ENCODE assay signal across 1 cellular context in genomic region chr13:43487885-43488284, GRCh38.
TF ChIP-seq lines count a peak whose summit lies in the region.

No MANE protein-coding gene starts in this region.

TF ChIP-seq in SK-N-SH, 30 proteins besides CTCF, POLR2A, EP300 and RAD21 (continued from another document):
- no peak for TF ChIP-seq TEAD4 (IDR thresholded peaks at IDR 0.05; ENCODE audit: borderline replicate concordance, insufficient read depth)
- TF ChIP-seq USF1 (IDR thresholded peaks at IDR 0.05; ENCODE audit: borderline replicate concordance, low read depth) = no peak
- TF ChIP-seq FOXM1 (IDR thresholded peaks at IDR 0.05; ENCODE audit: low read depth) = no peak
- no peak for TF ChIP-seq MXI1 (IDR thresholded peaks at IDR 0.05; ENCODE audit: low read depth, low read length)
- no peak for TF ChIP-seq EZH2phosphoT487 (IDR thresholded peaks at IDR 0.05; ENCODE audit: borderline replicate concordance, low read depth)
- TF ChIP-seq GABPA (IDR thresholded peaks at IDR 0.05; ENCODE audit: low read depth) = no peak
- TF ChIP-seq RXRA (IDR thresholded peaks at IDR 0.05; ENCODE audit: borderline replicate concordance, low read depth) = no peak
- no peak for TF ChIP-seq SMC3 (IDR thresholded peaks at IDR 0.05; ENCODE audit: low read depth, low read length)
- no peak for TF ChIP-seq ELF1 (IDR thresholded peaks at IDR 0.05)
- no peak for TF ChIP-seq CHD2 (IDR thresholded peaks at IDR 0.05; ENCODE audit: low read length, partially characterized antibody)
- TF ChIP-seq MAX (IDR thresholded peaks at IDR 0.05; ENCODE audit: low read depth) = no peak
- TF ChIP-seq IRF3 (IDR thresholded peaks at IDR 0.05; ENCODE audit: low read depth, low read length) = no peak
- no peak for TF ChIP-seq NRF1 (IDR thresholded peaks at IDR 0.05; ENCODE audit: low read depth, low read length)
